Comparison of ENCODE assay signal across 1 cellular context in genomic region chr3:143808999-143809700, GRCh38.
TF ChIP-seq lines count a peak whose summit lies in the region.

No MANE protein-coding gene starts in this region.

TF ChIP-seq in K562, 482 proteins besides CTCF, POLR2A, EP300 and RAD21:
- TF ChIP-seq ZNF449 (CRISPR knock-in tag; IDR thresholded peaks at IDR 0.05): no peak
- TF ChIP-seq ZHX1 (conservative IDR thresholded peaks at IDR 0.05; ENCODE audit: low read length): no peak
- TF ChIP-seq USF1 (CRISPR knock-in tag; IDR thresholded peaks at IDR 0.05): no peak
- TF ChIP-seq CEBPG (CRISPR knock-in tag; IDR thresholded peaks at IDR 0.05): no peak
- TF ChIP-seq CEBPG (tag; conservative IDR thresholded peaks at IDR 0.05 in 1 of 2, IDR thresholded peaks at IDR 0.05 in 1 of 2): no peak
- TF ChIP-seq POLR3G (IDR thresholded peaks at IDR 0.05; ENCODE audit: extremely low read depth, insufficient read length, insufficient replicate concordance): no peak
- TF ChIP-seq NR4A1 (CRISPR knock-in tag; IDR thresholded peaks at IDR 0.05): no peak
- TF ChIP-seq NR4A1 (tag; IDR thresholded peaks at IDR 0.05): no peak
- TF ChIP-seq GABPB2 (CRISPR knock-in tag; conservative IDR thresholded peaks at IDR 0.05): no peak
- no peak for TF ChIP-seq ZBTB34 (CRISPR knock-in tag; IDR thresholded peaks at IDR 0.05)
- TF ChIP-seq MTF1 (CRISPR knock-in tag; IDR thresholded peaks at IDR 0.05; ENCODE audit: borderline replicate concordance): no peak
- peak; percentile 41 for TF ChIP-seq MAFF (IDR thresholded peaks at IDR 0.05; ENCODE audit: low read length)
- TF ChIP-seq FOXM1 (IDR thresholded peaks at IDR 0.05; ENCODE audit: low read depth): no peak
- no peak for TF ChIP-seq FOXM1 (CRISPR knock-in tag; IDR thresholded peaks at IDR 0.05; ENCODE audit: low read depth)
- TF ChIP-seq HLTF (IDR thresholded peaks at IDR 0.05): no peak
- TF ChIP-seq ZBTB43 (CRISPR knock-in tag; IDR thresholded peaks at IDR 0.05): no peak
- TF ChIP-seq ZZZ3 (IDR thresholded peaks at IDR 0.05): no peak
- TF ChIP-seq MAFK (IDR thresholded peaks at IDR 0.05; ENCODE audit: low read length): peak; percentile 58; the same call in 1 of the 2 replicates
